In genomic region chr5:170332058-170332457, GRCh38 we compare ENCODE assay signal across 1 cellular context.
TF ChIP-seq lines count a peak whose summit lies in the region.

No MANE protein-coding gene starts in this region.

TF ChIP-seq in GM12878, 131 proteins besides CTCF, POLR2A, EP300 and RAD21:
- TF ChIP-seq NR2C2 (IDR thresholded peaks at IDR 0.05; ENCODE audit: borderline replicate concordance, control insufficient read depth, insufficient read length, low read depth) (no peak), LARP7 (IDR thresholded peaks at IDR 0.05) (no peak), SMAD1 (IDR thresholded peaks at IDR 0.05; ENCODE audit: low read depth, partially characterized antibody) (no peak), SREBF2 (IDR thresholded peaks at IDR 0.05; ENCODE audit: low read length) (no peak), CBFB (IDR thresholded peaks at IDR 0.05; ENCODE audit: low read depth) (no peak), ATF2 (IDR thresholded peaks at IDR 0.05; ENCODE audit: low read length) (no peak), E2F8 (IDR thresholded peaks at IDR 0.05; ENCODE audit: low read depth, partially characterized antibody) (no peak), HDAC2 (IDR thresholded peaks at IDR 0.05) (no peak), SIN3A (IDR thresholded peaks at IDR 0.05; ENCODE audit: low read depth, low read length) (no peak), NFXL1 (IDR thresholded peaks at IDR 0.05; ENCODE audit: borderline replicate concordance) (no peak), GABPA (IDR thresholded peaks at IDR 0.05; ENCODE audit: low read depth) (no peak), ZNF24 (IDR thresholded peaks at IDR 0.05) (no peak), ZNF274 (IDR thresholded peaks at IDR 0.05; ENCODE audit: insufficient read depth, insufficient read length) (no peak), MEF2A (IDR thresholded peaks at IDR 0.05; ENCODE audit: insufficient read depth, low read depth, low read length) (no peak), WRNIP1 (IDR thresholded peaks at IDR 0.05; ENCODE audit: borderline replicate concordance, low read depth, low read length) (no peak), TCF7 (IDR thresholded peaks at IDR 0.05; ENCODE audit: borderline replicate concordance) (no peak), ZZZ3 (IDR thresholded peaks at IDR 0.05; ENCODE audit: control insufficient read depth, insufficient read length, low read depth) (no peak), RFX5 (IDR thresholded peaks at IDR 0.05; ENCODE audit: low read depth, low read length) (no peak)
